Comparison of ENCODE assay signal across 8 cellular contexts in the genomic region with DNA sequence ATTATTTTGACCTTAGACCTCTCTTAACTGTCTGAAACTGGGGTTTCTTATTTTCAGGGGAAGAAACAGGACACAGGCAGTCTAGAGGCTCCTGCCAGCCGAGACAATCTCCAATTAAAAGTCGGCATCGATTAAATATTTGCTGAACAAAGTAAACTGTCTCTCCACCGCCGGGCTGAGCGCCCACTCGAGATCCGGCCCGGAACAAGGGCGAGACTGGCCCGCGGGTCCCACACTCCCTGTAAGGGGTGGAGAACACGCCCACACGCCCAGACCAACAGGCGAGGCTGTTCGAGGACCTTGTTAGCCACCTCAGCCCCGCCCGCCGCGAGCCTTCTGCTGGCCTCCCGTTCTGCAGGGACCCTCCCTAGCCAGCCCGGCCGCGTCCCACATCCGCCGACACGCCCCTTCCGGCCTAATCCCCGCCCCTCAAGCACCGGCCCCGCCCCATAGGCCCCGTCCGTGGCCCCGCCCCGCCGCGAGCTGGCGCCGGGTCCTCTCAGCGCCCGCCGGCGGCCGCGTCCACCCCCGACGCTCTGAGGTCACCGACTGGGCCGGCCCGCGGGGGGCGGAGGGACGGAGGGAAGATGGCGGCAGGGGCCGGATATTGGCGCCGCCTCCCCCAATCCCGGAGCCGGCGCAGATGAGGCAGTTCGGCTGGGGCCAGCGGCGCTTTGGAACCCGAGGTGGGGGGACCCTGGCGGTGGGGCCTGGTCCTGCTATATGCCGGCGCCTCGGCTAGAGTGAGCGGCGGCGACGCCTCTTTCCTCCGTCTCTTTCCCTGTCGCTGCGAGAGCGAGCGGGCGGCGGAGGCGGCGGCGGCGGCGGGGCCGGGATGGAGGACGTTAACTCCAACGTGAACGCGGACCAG.
DNase-seq lines count a peak whose midpoint lies in the region; FAIRE-seq and TF ChIP-seq lines count a peak whose summit lies in the region.

A gene (plus strand): TSS at position 625 of the 871 bp plus-strand sequence. CDS start 211 bp downstream, at position 836.

- H3K36me3 Mint-ChIP-seq in nephron (ENCODE audit: low read depth): no peaks in the 10 kb centered on the region
- H3K36me3 Mint-ChIP-seq in stimulated activated naive CD8-positive, alpha-beta T cell treated with anti-CD3 and anti-CD28 coated beads, Interleukin-15, Interleukin-2, amounts not matched to agents 100 ng/mL and 50 ng/mL, for 24 hours (ENCODE audit: low read depth): peaks cover 3% of the 10 kb centered on the region

- H2AFZ ChIP-seq in Loucy (ENCODE audit: low read length): peak within 1 kb of the TSS; percentile 86

- peak within 1 kb of the TSS; percentile 97 to 98 (median 98) for H3K27ac Mint-ChIP-seq in nephron
- peak within 1 kb of the TSS; percentile 95 for H3K27ac Mint-ChIP-seq in stimulated activated naive CD8-positive, alpha-beta T cell treated with anti-CD3 and anti-CD28 coated beads, Interleukin-15, Interleukin-2, amounts not matched to agents 100 ng/mL and 50 ng/mL, for 24 hours

- H3K9me3 ChIP-seq in ES-I3 (ENCODE audit: control insufficient read depth, insufficient read depth, low read length) (no peaks in the 10 kb centered on the region), Loucy (ENCODE audit: insufficient read depth, low read depth, low read length) (no peaks in the 10 kb centered on the region)

- DNase-seq in H54 (ENCODE audit: insufficient read length, low spot score): peak; percentile 69
- peak; percentile 100 for DNase-seq in activated effector memory CD4-positive, alpha-beta T cell treated with Interleukin-2 at 50 U/mL for 16 hours
- peak; percentile 99 for DNase-seq in fibroblast of pulmonary artery (ENCODE audit: low read depth)

- peak; percentile 58 for FAIRE-seq in H54 (lab: Jason Lieb, UNC)

- no peaks in the 10 kb centered on the region for H3K36me3 ChIP-seq in ES-I3 (ENCODE audit: insufficient read depth, low read length)
- no peaks in the 10 kb centered on the region for H3K36me3 ChIP-seq in Loucy (ENCODE audit: insufficient read depth, low read length)

- H3K4me1 ChIP-seq in ES-I3 (ENCODE audit: insufficient read depth, low read length) (peaks cover 24% of the 10 kb centered on the region; the same call in 1 of the 2 replicates), Loucy (ENCODE audit: insufficient read depth, low read length, poor library complexity, severe bottlenecking) (peaks cover 46% of the 10 kb centered on the region)

- TF ChIP-seq CTCF in Loucy (conservative IDR thresholded peaks at IDR 0.05; ENCODE audit: low read length) (peak; percentile 29), fibroblast of pulmonary artery (IDR thresholded peaks at IDR 0.05; ENCODE audit: low read length, missing control alignments) (peak; percentile 10), nephron (IDR thresholded peaks at IDR 0.05; ENCODE audit: unreplicated experiment in 3 of 3) (peak; percentile 36 to 47 (median 43))

- H3K4me3 Mint-ChIP-seq in nephron: peak within 1 kb of the TSS; percentile 97 to 98 (median 98)
- H3K4me3 Mint-ChIP-seq in stimulated activated naive CD8-positive, alpha-beta T cell treated with anti-CD3 and anti-CD28 coated beads, Interleukin-15, Interleukin-2, amounts not matched to agents 100 ng/mL and 50 ng/mL, for 24 hours: peak within 1 kb of the TSS; percentile 94

- peaks cover 41% of the 10 kb centered on the region for H4K20me1 ChIP-seq in Loucy (ENCODE audit: insufficient read depth, low read length, poor library complexity, severe bottlenecking)

- no peaks in the 10 kb centered on the region for H3K27me3 Mint-ChIP-seq in nephron (ENCODE audit: low read depth)
- H3K27me3 Mint-ChIP-seq in stimulated activated naive CD8-positive, alpha-beta T cell treated with anti-CD3 and anti-CD28 coated beads, Interleukin-15, Interleukin-2, amounts not matched to agents 100 ng/mL and 50 ng/mL, for 24 hours: no peaks in the 10 kb centered on the region

- H3F3A ChIP-seq in Loucy (ENCODE audit: low read depth): 0 out of 2 replicates have a peak, but pooled peaks cover 2% of the 10 kb centered on the region

- H3K79me2 ChIP-seq in Loucy (ENCODE audit: insufficient read depth, low read length): peaks cover 42% of the 10 kb centered on the region

- peak within 1 kb of the TSS; percentile 86 for H3K9ac ChIP-seq in ES-I3 (ENCODE audit: low read depth, low read length)
- peak within 1 kb of the TSS; percentile 92 for H3K9ac ChIP-seq in Loucy (ENCODE audit: low read depth, low read length, poor library complexity, severe bottlenecking)

- H3K27me3 ChIP-seq in Loucy (ENCODE audit: insufficient read depth, low read length, poor library complexity, severe bottlenecking): no peaks in the 10 kb centered on the region

- peak; percentile 89 for TF ChIP-seq POLR2A in H54 (IDR thresholded peaks at IDR 0.05; ENCODE audit: low read depth, low read length)
- TF ChIP-seq POLR2A in Raji (IDR thresholded peaks at IDR 0.05; ENCODE audit: insufficient read depth, low read depth, low read length): peak; percentile 98

- H3K4me2 ChIP-seq in Loucy (ENCODE audit: low read depth, low read length, poor library complexity, severe bottlenecking): peak within 1 kb of the TSS; percentile 94

- no peaks in the 10 kb centered on the region for H3K9me2 ChIP-seq in Loucy (replicated peaks; ENCODE audit: low read depth, low read length)

- H3K9me3 Mint-ChIP-seq in nephron: no peaks in the 10 kb centered on the region
- H3K9me3 Mint-ChIP-seq in stimulated activated naive CD8-positive, alpha-beta T cell treated with anti-CD3 and anti-CD28 coated beads, Interleukin-15, Interleukin-2, amounts not matched to agents 100 ng/mL and 50 ng/mL, for 24 hours: no peaks in the 10 kb centered on the region

- H3K4me3 ChIP-seq in Loucy (ENCODE audit: low read length, poor library complexity, severe bottlenecking) (peak within 1 kb of the TSS; percentile 90), fibroblast of pulmonary artery (replicated peaks; ENCODE audit: low read depth, low read length) (peak within 1 kb of the TSS; percentile 90)

- peaks cover 57% of the 10 kb centered on the region for H3K4me1 Mint-ChIP-seq in nephron
- H3K4me1 Mint-ChIP-seq in stimulated activated naive CD8-positive, alpha-beta T cell treated with anti-CD3 and anti-CD28 coated beads, Interleukin-15, Interleukin-2, amounts not matched to agents 100 ng/mL and 50 ng/mL, for 24 hours (ENCODE audit: low read depth): peaks cover 56% of the 10 kb centered on the region

Comparison
In these comparisons a context has a peak if more than half of its experiments do, and no peak if none do; other contexts are left out.
1. Peak in every context shown above with its lines: DNase-seq and H3K4me3 ChIP-seq.